1 cellular context compared by ENCODE assay signal in the genomic region with DNA sequence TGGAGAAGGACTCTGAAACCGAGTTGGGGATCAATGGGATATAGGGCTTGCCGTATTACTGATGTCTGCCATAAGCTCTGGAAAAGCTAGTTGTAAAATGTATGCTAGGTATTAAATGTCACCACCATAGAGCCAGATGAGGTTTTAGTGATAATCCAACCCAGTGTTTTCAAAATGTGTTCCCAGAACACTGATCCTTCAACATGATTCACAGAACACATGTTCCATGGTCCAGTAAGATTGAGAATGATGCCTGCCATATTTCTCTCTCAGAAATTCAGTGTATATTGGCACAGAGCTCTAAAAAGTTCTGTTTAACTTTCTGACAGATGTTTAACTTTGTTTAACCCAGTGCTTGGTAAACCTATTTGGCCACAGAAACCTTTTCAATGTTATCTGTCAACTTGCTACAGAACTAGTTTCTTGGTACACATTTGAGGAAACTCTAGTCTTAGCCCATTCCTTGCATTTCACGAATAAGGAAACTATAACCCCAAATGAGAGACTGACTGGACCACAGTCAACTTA.
TF ChIP-seq lines count a peak whose summit lies in the region.

No MANE protein-coding gene starts in this region.

TF ChIP-seq in IMR-90, 13 proteins besides CTCF, POLR2A, EP300 and RAD21:
- TF ChIP-seq BHLHE40 (IDR thresholded peaks at IDR 0.05; ENCODE audit: low read depth, low read length) (no peak), MAFK (IDR thresholded peaks at IDR 0.05; ENCODE audit: low read depth, low read length) (no peak), FOS (IDR thresholded peaks at IDR 0.05; ENCODE audit: low read depth, low read length) (no peak), RFX5 (IDR thresholded peaks at IDR 0.05; ENCODE audit: low read depth, low read length) (no peak), SMC3 (IDR thresholded peaks at IDR 0.05; ENCODE audit: low read depth, low read length) (no peak), NFE2L2 (IDR thresholded peaks at IDR 0.05; ENCODE audit: low read depth, low read length) (no peak), MAZ (IDR thresholded peaks at IDR 0.05; ENCODE audit: borderline replicate concordance, low read depth, low read length) (no peak), MXI1 (IDR thresholded peaks at IDR 0.05; ENCODE audit: borderline replicate concordance, low read depth, low read length) (no peak), CHD1 (IDR thresholded peaks at IDR 0.05; ENCODE audit: low read depth, low read length) (no peak), CEBPB (IDR thresholded peaks at IDR 0.05; ENCODE audit: low read depth, low read length) (no peak), RCOR1 (IDR thresholded peaks at IDR 0.05; ENCODE audit: insufficient replicate concordance, low read length) (no peak)
- TF ChIP-seq, protein P1, sequence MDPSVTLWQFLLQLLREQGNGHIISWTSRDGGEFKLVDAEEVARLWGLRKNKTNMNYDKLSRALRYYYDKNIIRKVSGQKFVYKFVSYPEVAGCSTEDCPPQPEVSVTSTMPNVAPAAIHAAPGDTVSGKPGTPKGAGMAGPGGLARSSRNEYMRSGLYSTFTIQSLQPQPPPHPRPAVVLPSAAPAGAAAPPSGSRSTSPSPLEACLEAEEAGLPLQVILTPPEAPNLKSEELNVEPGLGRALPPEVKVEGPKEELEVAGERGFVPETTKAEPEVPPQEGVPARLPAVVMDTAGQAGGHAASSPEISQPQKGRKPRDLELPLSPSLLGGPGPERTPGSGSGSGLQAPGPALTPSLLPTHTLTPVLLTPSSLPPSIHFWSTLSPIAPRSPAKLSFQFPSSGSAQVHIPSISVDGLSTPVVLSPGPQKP (IDR thresholded peaks at IDR 0.05; ENCODE audit: borderline replicate concordance, low read depth, low read length), result no peak
- TF ChIP-seq, protein P2, sequence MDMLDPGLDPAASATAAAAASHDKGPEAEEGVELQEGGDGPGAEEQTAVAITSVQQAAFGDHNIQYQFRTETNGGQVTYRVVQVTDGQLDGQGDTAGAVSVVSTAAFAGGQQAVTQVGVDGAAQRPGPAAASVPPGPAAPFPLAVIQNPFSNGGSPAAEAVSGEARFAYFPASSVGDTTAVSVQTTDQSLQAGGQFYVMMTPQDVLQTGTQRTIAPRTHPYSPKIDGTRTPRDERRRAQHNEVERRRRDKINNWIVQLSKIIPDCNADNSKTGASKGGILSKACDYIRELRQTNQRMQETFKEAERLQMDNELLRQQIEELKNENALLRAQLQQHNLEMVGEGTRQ (IDR thresholded peaks at IDR 0.05; ENCODE audit: low read depth, low read length), result no peak
